Comparison of ENCODE assay signal across 24 cellular contexts in the genomic region with DNA sequence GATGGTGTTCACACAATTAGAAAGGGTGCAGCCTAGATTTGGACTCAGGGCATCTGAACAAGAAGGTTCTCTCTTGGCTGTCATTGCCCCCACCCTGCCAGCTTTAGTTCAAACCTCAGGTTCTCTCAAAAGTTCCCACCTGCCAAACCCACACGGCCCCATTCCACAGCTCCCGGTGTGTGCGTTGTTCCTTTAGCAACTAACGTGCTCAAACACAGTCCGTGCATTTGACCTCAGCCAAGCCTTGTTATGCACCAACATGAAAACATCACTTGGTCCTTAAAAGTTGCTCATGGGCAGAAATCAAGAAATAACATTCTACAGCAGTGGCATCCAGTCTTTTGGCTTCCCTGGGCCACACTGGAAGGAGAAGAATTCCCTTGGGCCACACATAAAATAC. TPM values are rescaled to one million over a fixed set of nuclear protein-coding genes. Genes with fewer than 3 reads are reported as not detected.
"Had no signal": no experiment of that assay in that cellular context is flagged by ENCODE, and none has a peak within 500 bp of the region (broad histone marks: within the 10 kb centered on the region; RNA-seq: fewer than 3 reads in every experiment).

No MANE protein-coding gene starts in this region.

- H3K36me3 ChIP-seq: adrenal gland, SJSA1 had no signal

- H3K27ac Mint-ChIP-seq: WTC11 had no signal

- DNase-seq: activated CD4-positive, alpha-beta T cell treated with anti-CD3 and anti-CD28 coated beads for 48 hours; activated CD4-positive, alpha-beta T cell treated with anti-CD3 and anti-CD28 coated beads, Interleukin-2, amount 50 U/mL, for 48 hours; activated CD4-positive, CD25-positive, alpha-beta regulatory T cell treated with anti-CD3 and anti-CD28 coated beads, Interleukin-2, amount 50 U/mL, for 72 hours; activated CD8-positive, alpha-beta memory T cell treated with anti-CD3 and anti-CD28 coated beads, Interleukin-2, amount 50 U/mL, for 4 hours; activated effector memory CD4-positive, alpha-beta T cell treated with anti-CD3 and anti-CD28 coated beads, Interleukin-2, amount 50 U/mL, for 16 hours; activated naive CD4-positive, alpha-beta T cell treated with Interleukin-2 at 50 U/mL for 16 hours; activated T-cell treated with anti-CD3 and anti-CD28 coated beads, Interleukin-2, amount 50 U/mL, for 1 hour; adrenal gland; anterior cingulate cortex; Kasumi-1; NCI-H1105 treated with DMSO at 0.1 percent for 48 hours; NCI-H1436 treated with DMSO at 0.1 percent for 48 hours; NCI-H187; NCI-H2081; NCI-H446; NCI-H524; PC-3; SHP77; SW 1271 had no signal

- H3K9me3 ChIP-seq: adrenal gland, SJSA1 had no signal

- H3K4me3 Mint-ChIP-seq: WTC11 had no signal

- H3K4me1 ChIP-seq: adrenal gland had no signal

- H3K4me3 ChIP-seq: adrenal gland, SJSA1 had no signal

- ATAC-seq: PC-3, SK-N-SH treated with all-trans-retinoic acid at 6 μM for 48 hours, WTC11 had no signal

- H3K9me3 Mint-ChIP-seq: WTC11 had no signal

- H3K36me3 Mint-ChIP-seq: activated naive CD8-positive, alpha-beta T cell; WTC11 had no signal

- H3K27ac ChIP-seq: adrenal gland, SJSA1 had no signal

- H3K27me3 ChIP-seq: adrenal gland, SJSA1 had no signal

- H3K27me3 Mint-ChIP-seq: activated naive CD8-positive, alpha-beta T cell had no signal

RNA-seq across cellular contexts. Expression of gene LOXHD1, which starts 32.0 kb away (rescaled TPM):
- total RNA-seq: PC-3; SJSA1; T-helper 1 cell treated with Interleukin-12 subunit alpha and Interleukin-12 subunit beta and Interleukin-4 antibody, amounts not matched to agents 30 ng/mL and 1 ng/mL, for 36 hours had no signal
